In the genomic region with DNA sequence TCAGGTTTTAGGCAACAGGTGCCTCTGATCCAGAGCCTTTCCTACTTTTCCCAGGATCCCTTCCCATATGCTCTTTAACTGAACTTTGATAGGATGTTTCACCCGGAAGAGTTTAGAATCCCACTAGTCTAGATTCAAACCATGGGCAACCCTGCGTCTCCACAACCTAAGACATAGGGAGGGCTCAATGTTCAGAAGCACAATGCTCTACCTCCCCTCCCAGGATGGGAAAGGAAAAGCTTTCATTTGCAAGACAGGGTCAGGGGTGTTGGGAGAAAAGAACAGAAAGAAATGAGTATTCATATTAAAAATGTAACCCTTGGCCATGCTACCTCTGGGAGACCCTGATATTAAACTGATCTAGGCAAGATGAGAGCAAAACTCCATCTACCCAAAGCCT, we compare ENCODE assay signal across 22 cellular contexts.
DNase-seq lines count a peak whose midpoint lies in the region; ATAC-seq, FAIRE-seq and TF ChIP-seq lines count a peak whose summit lies in the region.
"Had no signal": no experiment of that assay in that cellular context is flagged by ENCODE, and none has a peak within 500 bp of the region (broad histone marks: within the 10 kb centered on the region; RNA-seq: fewer than 3 reads in every experiment).

No MANE protein-coding gene starts in this region.

- no peak overlapping the region for H3K56ac ChIP-seq in H1 (replicated peaks; ENCODE audit: insufficient read length, low read depth, low read length)

- TF ChIP-seq POLR2A in H1 (IDR thresholded peaks at IDR 0.05; ENCODE audit: control extremely low read depth in 1 of 2, low read depth in 2 of 2, low read length in 2 of 2): no peak
- TF ChIP-seq POLR2A in transverse colon (IDR thresholded peaks at IDR 0.05): no peak

- no peak overlapping the region for H2AK5ac ChIP-seq in H1 (ENCODE audit: low read depth, low read length)
- no peak overlapping the region for H2AK5ac ChIP-seq in neuronal stem cell (ENCODE audit: low read depth, low read length)

- H4K8ac ChIP-seq in H1 (ENCODE audit: extremely low read depth, insufficient read depth, low read length) (no peak overlapping the region), neuronal stem cell (ENCODE audit: low read depth, low read length) (no peak overlapping the region)

- H3K36me3 ChIP-seq in H1 (ENCODE audit: control insufficient read depth in 2 of 4, insufficient read depth in 4 of 4, low read length in 3 of 4): no peaks in the 10 kb centered on the region
- H3K36me3 ChIP-seq in muscle layer of colon (ENCODE audit: insufficient read depth, low read length): no peaks in the 10 kb centered on the region
- no peaks in the 10 kb centered on the region for H3K36me3 ChIP-seq in transverse colon
- no peaks in the 10 kb centered on the region for H3K36me3 ChIP-seq in aorta (ENCODE audit: control insufficient read depth in 1 of 2, insufficient read depth in 2 of 2, low read length in 1 of 2)
- no peaks in the 10 kb centered on the region for H3K36me3 ChIP-seq in neuronal stem cell (replicated peaks in 1 of 2; ENCODE audit: control insufficient read depth in 2 of 2, insufficient read depth in 2 of 2, low read length in 2 of 2)
- H3K36me3 ChIP-seq: BLaER1, SJCRH30 had no signal

- DNase-seq in WTC11 (ENCODE audit: low spot score): no peak
- no peak for DNase-seq in H1 (ENCODE audit: low read depth in 1 of 2, low spot score in 2 of 2)
- DNase-seq in transverse colon: no peak
- DNase-seq in aorta: no peak
- DNase-seq in neuronal stem cell (ENCODE audit: low spot score): no peak
- no peak for DNase-seq in activated CD8-positive, alpha-beta T cell treated with anti-CD3 and anti-CD28 coated beads for 36 hours
- DNase-seq: CD4-positive, alpha-beta memory T cell; DMS153; NCI-H1105; NCI-H146; NCI-H2029 treated with DMSO at 0.1 percent for 48 hours; NCI-H226; NCI-H524; NCI-H774; NK-92 treated with Interleukin-12 subunit alpha and Interleukin-12 subunit beta, amount 100 ng/mL, for 24 hours had no signal

- H2BK12ac ChIP-seq in H1 (ENCODE audit: low read depth, low read length) (no peak overlapping the region), neuronal stem cell (ENCODE audit: low read length) (no peak overlapping the region)

- no peak overlapping the region for H2BK20ac ChIP-seq in H1 (ENCODE audit: low read length)

- no peaks in the 10 kb centered on the region; the same call in 1 of the 2 replicates for H3K23me2 ChIP-seq in H1 (ENCODE audit: low read depth, low read length)

- in situ Hi-C loops in transverse colon (cut with MboI; ENCODE audit: low pct_ligation_motif_present in 1 of 4, low pct_unique_long_range_greater_than_20kb in 1 of 4, low sequenced_read_pairs in 3 of 4): no loop called here

- H3K18ac ChIP-seq in H1 (ENCODE audit: extremely low read depth, low read length): no peak overlapping the region
- H3K18ac ChIP-seq in neuronal stem cell (ENCODE audit: low read length): no peak overlapping the region

- ATAC-seq in WTC11 (peak; percentile 51), aorta (ENCODE audit: low FRiP score) (no peak)
- no peak for ATAC-seq in activated CD8-positive, alpha-beta T cell treated with anti-CD3 and anti-CD28 coated beads for 36 hours
- ATAC-seq: Panc1 had no signal

- H3K4me3 ChIP-seq in H1 (ENCODE audit: extremely low read depth in 1 of 4, insufficient read depth in 2 of 4, low read depth in 3 of 4, low read length in 4 of 4) (no peak overlapping the region), muscle layer of colon (ENCODE audit: low read depth in 1 of 2, low read length in 2 of 2) (no peak overlapping the region), transverse colon (no peak overlapping the region), aorta (ENCODE audit: low read length in 2 of 2) (no peak overlapping the region), neuronal stem cell (ENCODE audit: low read length in 2 of 2) (no peak overlapping the region)
- H3K4me3 ChIP-seq: BLaER1, SJCRH30 had no signal

- H2BK120ac ChIP-seq in H1 (replicated peaks; ENCODE audit: low read depth, low read length): no peak overlapping the region
- no peak overlapping the region for H2BK120ac ChIP-seq in neuronal stem cell (ENCODE audit: low read depth, low read length)

- no peak overlapping the region for H4K91ac ChIP-seq in H1 (replicated peaks; ENCODE audit: insufficient read length, low read length)
- no peak overlapping the region for H4K91ac ChIP-seq in neuronal stem cell (ENCODE audit: low read depth, low read length, poor library complexity)

- H3K14ac ChIP-seq in H1 (ENCODE audit: insufficient read length) (no peak overlapping the region), neuronal stem cell (ENCODE audit: low read length) (no peak overlapping the region)

- H3K27me3 ChIP-seq in H1 (replicated peaks in 1 of 4; ENCODE audit: control insufficient read depth in 3 of 4, extremely low read depth in 1 of 4, insufficient read depth in 3 of 4, low read length in 3 of 4) (no peaks in the 10 kb centered on the region), muscle layer of colon (ENCODE audit: control insufficient read depth in 1 of 2, insufficient read depth in 2 of 2, low read length in 2 of 2) (no peaks in the 10 kb centered on the region), transverse colon (no peaks in the 10 kb centered on the region), aorta (ENCODE audit: control insufficient read depth in 1 of 2, insufficient read depth in 2 of 2, low read length in 1 of 2) (no peaks in the 10 kb centered on the region), neuronal stem cell (ENCODE audit: control insufficient read depth in 3 of 3, insufficient read depth in 3 of 3, low read depth in 1 of 3, low read length in 3 of 3) (no peaks in the 10 kb centered on the region)
- H3K27me3 ChIP-seq: BLaER1, SJCRH30 had no signal

- H2BK15ac ChIP-seq in H1 (ENCODE audit: low read length): no peak overlapping the region
- no peak overlapping the region for H2BK15ac ChIP-seq in neuronal stem cell (ENCODE audit: low read length)

- H2AFZ ChIP-seq in H1 (ENCODE audit: low read length): no peak overlapping the region; the same call in 1 of the 2 replicates
- H2AFZ ChIP-seq in neuronal stem cell (ENCODE audit: low read length): no peak overlapping the region

- 0 out of 2 replicates have a peak, but pooled peaks cover 5% of the 10 kb centered on the region for H3K36me3 Mint-ChIP-seq in WTC11
- H3K36me3 Mint-ChIP-seq in activated CD8-positive, alpha-beta T cell treated with anti-CD3 and anti-CD28 coated beads for 36 hours (ENCODE audit: low read depth): no peaks in the 10 kb centered on the region
- H3K36me3 Mint-ChIP-seq: CD4-positive, alpha-beta memory T cell; IgD-negative memory B cell had no signal

- CTCF ChIA-PET in WTC11 (lab: Charles Lee) (no interaction called here), H1 (lab: Charles Lee; ENCODE audit: partially characterized antibody) (interaction anchor here (0.6 to 1.1 kb wide), 4 partner anchors 11 to 224 kb away, joined by 3 to 5 read pairs (median 3); no protein-coding TSS in a partner anchor)
- CTCF ChIA-PET in activated CD8-positive, alpha-beta T cell treated with anti-CD3 and anti-CD28 coated beads for 36 hours (lab: Charles Lee): no interaction called here

- H3K27ac ChIP-seq in H1 (ENCODE audit: low read depth, low read length) (no peak overlapping the region), muscle layer of colon (ENCODE audit: low read depth, low read length) (peak overlapping the region; percentile 45), transverse colon (peak overlapping the region in 3 of 4 donors; percentile 62 to 68 (median 67)), aorta (ENCODE audit: low read depth in 1 of 2, low read length in 2 of 2) (no peak overlapping the region), neuronal stem cell (replicated peaks; ENCODE audit: low read length) (no peak overlapping the region)
- H3K27ac ChIP-seq: BLaER1, SJCRH30 had no signal

- no peak for FAIRE-seq in H1 (lab: Jason Lieb, UNC)
- FAIRE-seq: GM12891, HTR-8/SVneo had no signal

- no peak overlapping the region for H3K27ac Mint-ChIP-seq in WTC11
- no peak overlapping the region for H3K27ac Mint-ChIP-seq in activated CD8-positive, alpha-beta T cell treated with anti-CD3 and anti-CD28 coated beads for 36 hours
- H3K27ac Mint-ChIP-seq: CD4-positive, alpha-beta memory T cell had no signal

- H3K79me1 ChIP-seq in H1 (ENCODE audit: low read depth, low read length): no peaks in the 10 kb centered on the region
- H3K79me1 ChIP-seq in neuronal stem cell (ENCODE audit: low read depth, low read length): no peaks in the 10 kb centered on the region

- intact Hi-C loops in transverse colon (cut with DNase I; ENCODE audit: low total_unique reads): no loop called here
- intact Hi-C loops in aorta (cut with DNase I): no loop called here
- intact Hi-C loops in activated CD8-positive, alpha-beta T cell treated with anti-CD3 and anti-CD28 coated beads for 36 hours (cut with micrococcal nuclease): no loop called here

- H3K23ac ChIP-seq in H1 (ENCODE audit: insufficient read length) (no peak overlapping the region), neuronal stem cell (ENCODE audit: low read depth, low read length, poor library complexity) (no peak overlapping the region)

- H3K9me3 Mint-ChIP-seq in WTC11: peaks cover 8% of the 10 kb centered on the region; the same call in 1 of the 2 replicates
- no peaks in the 10 kb centered on the region for H3K9me3 Mint-ChIP-seq in activated CD8-positive, alpha-beta T cell treated with anti-CD3 and anti-CD28 coated beads for 36 hours
- H3K9me3 Mint-ChIP-seq: CD4-positive, alpha-beta memory T cell; IgD-negative memory B cell had no signal

- H4K5ac ChIP-seq in H1 (ENCODE audit: insufficient read length, low read depth, low read length): no peak overlapping the region

- H3K4me1 ChIP-seq in H1 (replicated peaks in 1 of 4; ENCODE audit: control insufficient read depth in 3 of 4, insufficient read depth in 4 of 4, low read length in 3 of 4) (peaks cover 0 to 1% (median 0%) of the 10 kb centered on the region in 4 experiments; a peak in 1 of 7 replicates), muscle layer of colon (ENCODE audit: insufficient read depth, low read length) (peaks cover 51% of the 10 kb centered on the region), transverse colon (peaks cover 0 to 26% (median 11%) of the 10 kb centered on the region in 4 donors), aorta (ENCODE audit: control insufficient read depth in 1 of 2, insufficient read depth in 2 of 2, low read length in 2 of 2) (peaks cover 0 to 3% of the 10 kb centered on the region in 2 donors), neuronal stem cell (ENCODE audit: control insufficient read depth in 2 of 2, insufficient read depth in 1 of 2, low read depth in 1 of 2, low read length in 2 of 2) (peaks cover 0 to 6% of the 10 kb centered on the region in 2 donors)
- H3K4me1 ChIP-seq: BLaER1 had no signal

- H4K20me1 ChIP-seq in H1 (replicated peaks in 1 of 2; ENCODE audit: control insufficient read depth in 1 of 2, insufficient read depth in 2 of 2, low read length in 2 of 2): no peaks in the 10 kb centered on the region
- H4K20me1 ChIP-seq: BLaER1 had no signal

- no peak for TF ChIP-seq CTCF in WTC11 (IDR thresholded peaks at IDR 0.05)
- TF ChIP-seq CTCF in H1 (IDR thresholded peaks at IDR 0.05; ENCODE audit: control extremely low read depth in 1 of 3, insufficient read depth in 1 of 3, low read depth in 1 of 3, low read length in 3 of 3): no peak
- TF ChIP-seq CTCF in transverse colon (IDR thresholded peaks at IDR 0.05): no peak
- TF ChIP-seq CTCF in activated CD8-positive, alpha-beta T cell treated with anti-CD3 and anti-CD28 coated beads for 36 hours (IDR thresholded peaks at IDR 0.05): no peak

- H3K9ac ChIP-seq in H1 (replicated peaks in 1 of 4; ENCODE audit: extremely low read depth in 1 of 4, low read depth in 3 of 4, low read length in 3 of 4) (no peak overlapping the region), muscle layer of colon (ENCODE audit: low read length) (no peak overlapping the region), neuronal stem cell (ENCODE audit: low read depth, low read length, poor library complexity) (no peak overlapping the region)
- H3K9ac ChIP-seq: BLaER1 had no signal

- no peak overlapping the region for H2BK5ac ChIP-seq in H1 (ENCODE audit: low read depth, low read length)
- no peak overlapping the region for H2BK5ac ChIP-seq in neuronal stem cell (ENCODE audit: low read length)

- WGBS in H1 (ENCODE audit: extremely low coverage in 1 of 2, insufficient coverage in 1 of 2, insufficient read length in 1 of 2, insufficient replicate concordance in 2 of 2, low coverage in 1 of 2, low lambda C conversion rate in 2 of 2, missing lambda C conversion rate in 1 of 2), 2 experiments: 97% methylated on average over 2 of the region's 2 CpGs; no CpG with 5 or more reads in 1 of the 2 experiments
- 95 to 100% methylated on average over 1 to 2 of the region's 2 CpGs for WGBS in transverse colon (ENCODE audit: low coverage in 1 of 2), 2 donors
- 98% methylated on average over 2 of the region's 2 CpGs for WGBS in aorta, 2 donors
- WGBS in neuronal stem cell (ENCODE audit: extremely low coverage in 2 of 2, insufficient read length in 2 of 2, insufficient replicate concordance in 1 of 2), 2 donors: no CpG with 5 or more reads among the region's 2 CpGs

- H3K9me3 ChIP-seq in H1 (ENCODE audit: insufficient read depth in 2 of 2, low read depth in 1 of 2, low read length in 1 of 2) (no peaks in the 10 kb centered on the region), muscle layer of colon (ENCODE audit: low read length) (no peaks in the 10 kb centered on the region), transverse colon (no peaks in the 10 kb centered on the region), aorta (ENCODE audit: control insufficient read depth, low read length) (no peaks in the 10 kb centered on the region), neuronal stem cell (replicated peaks in 1 of 2; ENCODE audit: control insufficient read depth in 2 of 2, insufficient read depth in 1 of 2, low read depth in 1 of 2, low read length in 2 of 2) (no peaks in the 10 kb centered on the region)
- H3K9me3 ChIP-seq: BLaER1, SJCRH30 had no signal

- TF ChIP-seq EP300 in H1 (IDR thresholded peaks at IDR 0.05; ENCODE audit: borderline replicate concordance in 1 of 2, low read depth in 2 of 2, low read length in 2 of 2): no peak
- TF ChIP-seq EP300 in transverse colon (IDR thresholded peaks at IDR 0.05; ENCODE audit: low read depth): no peak

- no peaks in the 10 kb centered on the region for H3K79me2 ChIP-seq in H1 (ENCODE audit: control insufficient read depth in 1 of 2, insufficient read depth in 2 of 2, low read length in 2 of 2)

- no peaks in the 10 kb centered on the region for H3K27me3 Mint-ChIP-seq in WTC11 (ENCODE audit: low read depth)
- peaks cover 8% of the 10 kb centered on the region for H3K27me3 Mint-ChIP-seq in activated CD8-positive, alpha-beta T cell treated with anti-CD3 and anti-CD28 coated beads for 36 hours
- H3K27me3 Mint-ChIP-seq: CD4-positive, alpha-beta memory T cell had no signal

- H3K4ac ChIP-seq in H1 (replicated peaks; ENCODE audit: insufficient read length, low read depth, low read length) (no peak overlapping the region), neuronal stem cell (ENCODE audit: low read length) (no peak overlapping the region)

- H3K4me2 ChIP-seq in H1 (ENCODE audit: insufficient read depth in 1 of 2, low read depth in 2 of 2, low read length in 2 of 2) (no peak overlapping the region), neuronal stem cell (ENCODE audit: insufficient read depth, low read length, poor library complexity, severe bottlenecking) (no peak overlapping the region)
- H3K4me2 ChIP-seq: BLaER1 had no signal

- no peak overlapping the region for H3K4me3 Mint-ChIP-seq in WTC11
- no peak overlapping the region for H3K4me3 Mint-ChIP-seq in activated CD8-positive, alpha-beta T cell treated with anti-CD3 and anti-CD28 coated beads for 36 hours
- H3K4me3 Mint-ChIP-seq: CD4-positive, alpha-beta memory T cell; IgD-negative memory B cell had no signal

- H3K4me1 Mint-ChIP-seq in WTC11: peaks cover 26% of the 10 kb centered on the region
- no peaks in the 10 kb centered on the region for H3K4me1 Mint-ChIP-seq in activated CD8-positive, alpha-beta T cell treated with anti-CD3 and anti-CD28 coated beads for 36 hours (ENCODE audit: low read depth)
- H3K4me1 Mint-ChIP-seq: CD4-positive, alpha-beta memory T cell; IgD-negative memory B cell had no signal

- TF ChIP-seq RAD21 in H1 (IDR thresholded peaks at IDR 0.05 in 1 of 2, conservative IDR thresholded peaks at IDR 0.05 in 1 of 2; ENCODE audit: low read depth in 2 of 2, low read length in 2 of 2): peak; percentile 32 to 44; a peak in 3 of 4 replicates

- POLR2A ChIA-PET in WTC11 (lab: Charles Lee): interaction anchor here (0.5 kb wide), 1 partner anchor 29 kb away, joined by 3 read pairs; no protein-coding TSS in a partner anchor
- POLR2A ChIA-PET in H1 (lab: Charles Lee; ENCODE audit: partially characterized antibody): no interaction called here
- POLR2A ChIA-PET in activated CD8-positive, alpha-beta T cell treated with anti-CD3 and anti-CD28 coated beads for 36 hours (lab: Charles Lee): no interaction called here

Comparison
In these comparisons a context has a peak if more than half of its experiments do, and no peak if none do; other contexts are left out.
1. H3K27ac ChIP-seq: peak in muscle layer of colon (single experiment) and transverse colon (3 of 4); none in H1 (single experiment), aorta (0 of 2) and neuronal stem cell (single experiment).